Comparison of ENCODE assay signal across 1 cellular context in genomic region chr11:3014943-3015342, GRCh38.
TF ChIP-seq lines count a peak whose summit lies in the region.

No MANE protein-coding gene starts in this region.

TF ChIP-seq in H1, 55 proteins besides CTCF, POLR2A, EP300 and RAD21:
- TF ChIP-seq MAX (IDR thresholded peaks at IDR 0.05) (no peak), CREB1 (IDR thresholded peaks at IDR 0.05) (no peak), KDM4A (IDR thresholded peaks at IDR 0.05; ENCODE audit: low read depth, low read length, severe bottlenecking) (no peak), BCL11A (IDR thresholded peaks at IDR 0.05; ENCODE audit: low read depth in 2 of 2, low read length in 2 of 2) (no peak), NANOG (IDR thresholded peaks at IDR 0.05; ENCODE audit: insufficient read depth, low read depth, low read length, poor library complexity, severe bottlenecking) (no peak), GABPA (IDR thresholded peaks at IDR 0.05; ENCODE audit: borderline replicate concordance, insufficient read depth, low read length) (no peak), SP4 (IDR thresholded peaks at IDR 0.05; ENCODE audit: low read length) (no peak)
TF ChIP-seq in H1: peak in this region for 0.
